ENCODE assay signal across 23 cellular contexts in genomic region chr11:44268073-44268806, GRCh38. TPM values are rescaled to one million over a fixed set of nuclear protein-coding genes. Genes with fewer than 3 reads are reported as not detected.
"Had no signal": no experiment of that assay in that cellular context is flagged by ENCODE, and none has a peak within 500 bp of the region (broad histone marks: within the 10 kb centered on the region; RNA-seq: fewer than 3 reads in every experiment).

No MANE protein-coding gene starts in this region.

- H3K4me1 Mint-ChIP-seq: WTC11 had no signal

- H3K4me3 Mint-ChIP-seq: activated CD4-positive, alpha-beta memory T cell treated with anti-CD3 and anti-CD28 coated beads for 36 hours; WTC11 had no signal

- H3K9me3 ChIP-seq: gastroesophageal sphincter, heart left ventricle, left ventricle myocardium inferior, neutrophil, pancreas, right lobe of liver, tibial nerve, uterus had no signal

- FAIRE-seq: kidney, pancreas, TTC549 had no signal

- DNase-seq: activated CD4-positive, alpha-beta memory T cell treated with anti-CD3 and anti-CD28 coated beads for 36 hours; activated CD4-positive, alpha-beta T cell treated with anti-CD3 and anti-CD28 coated beads for 4 hours; activated naive CD4-positive, alpha-beta T cell treated with anti-CD3 and anti-CD28 coated beads, Interleukin-2, amount 50 U/mL, for 16 hours; activated T-cell treated with anti-CD3 and anti-CD28 coated beads, Interleukin-2, amount 50 U/mL, for 1 hour; aorta; cortex of kidney; effector CD4-positive, alpha-beta T cell; kidney; left ventricle myocardium inferior; mammary epithelial cell; pancreas; right lobe of liver; stimulated activated CD8-positive, alpha-beta memory T cell treated with anti-CD3 and anti-CD28 coated beads, Interleukin-4, amount 100 ng/mL, for 48 hours; stimulated activated naive CD4-positive, alpha-beta T cell; substantia nigra; uterus had no signal

- H3K27ac Mint-ChIP-seq: activated CD4-positive, alpha-beta memory T cell treated with anti-CD3 and anti-CD28 coated beads for 36 hours; WTC11 had no signal

- H3K4me3 ChIP-seq: gastroesophageal sphincter, heart left ventricle, left ventricle myocardium inferior, pancreas, right lobe of liver, tibial nerve, uterus had no signal

- H3K9me3 Mint-ChIP-seq: activated CD4-positive, alpha-beta memory T cell treated with anti-CD3 and anti-CD28 coated beads for 36 hours had no signal

- H3K36me3 Mint-ChIP-seq: activated CD4-positive, alpha-beta memory T cell treated with anti-CD3 and anti-CD28 coated beads for 36 hours; WTC11 had no signal

- H3K4me1 ChIP-seq: gastroesophageal sphincter, left ventricle myocardium inferior, pancreas, right lobe of liver had no signal

- H3K27me3 ChIP-seq: heart left ventricle, neutrophil, pancreas, right lobe of liver, tibial nerve, uterus had no signal

- H3K36me3 ChIP-seq: gastroesophageal sphincter, heart left ventricle, left ventricle myocardium inferior, neutrophil, pancreas, right lobe of liver, tibial nerve, uterus had no signal

- H3K27me3 Mint-ChIP-seq: activated CD4-positive, alpha-beta memory T cell treated with anti-CD3 and anti-CD28 coated beads for 36 hours had no signal

- H3K27ac ChIP-seq: gastroesophageal sphincter, heart left ventricle, left ventricle myocardium inferior, neutrophil, pancreas, right lobe of liver, tibial nerve had no signal

RNA-seq across cellular contexts. Expression of gene ALX4, which starts 41.7 kb away (rescaled TPM):
- total RNA-seq: activated CD4-positive, alpha-beta memory T cell treated with anti-CD3 and anti-CD28 coated beads for 36 hours; left ventricle myocardium inferior; mononuclear cell; right lobe of liver; WTC11 had no signal
